Comparison of ENCODE assay signal across 21 cellular contexts in genomic region chr20:21767200-21767738, GRCh38.
A peak's percentile ranks its signal among the peaks of the same experiment; 100 is the strongest.
DNase-seq lines count a peak whose midpoint lies in the region; ATAC-seq, FAIRE-seq and TF ChIP-seq lines count a peak whose summit lies in the region.
"Had no signal": no experiment of that assay in that cellular context is flagged by ENCODE, and none has a peak within 500 bp of the region (broad histone marks: within the 10 kb centered on the region; RNA-seq: fewer than 3 reads in every experiment).

No MANE protein-coding gene starts in this region.

- H3K27me3 ChIP-seq in HepG2 (ENCODE audit: control insufficient read depth in 1 of 2, insufficient read depth in 2 of 2, low read length in 2 of 2) (peaks cover 5 to 57% of the 10 kb centered on the region in 2 experiments; a peak in 4 of 5 replicates), right lobe of liver (no peaks in the 10 kb centered on the region), endodermal cell (ENCODE audit: control insufficient read depth, insufficient read depth, low read length, poor library complexity, severe bottlenecking) (peaks cover 26% of the 10 kb centered on the region), neural cell (ENCODE audit: insufficient read depth, low read depth, low read length) (no peaks in the 10 kb centered on the region), prostate gland (replicated peaks; ENCODE audit: insufficient read depth) (no peaks in the 10 kb centered on the region)
- H3K27me3 ChIP-seq: BLaER1 had no signal

- H3K27ac ChIP-seq in HepG2 (ENCODE audit: extremely low read length, insufficient read depth, low read length) (no peak overlapping the region), right lobe of liver (no peak overlapping the region), endodermal cell (ENCODE audit: low read depth, low read length) (no peak overlapping the region), neural cell (ENCODE audit: low read length) (no peak overlapping the region), prostate gland (no peak overlapping the region)
- H3K27ac ChIP-seq: BLaER1, KMS-11 had no signal

- H3K79me2 ChIP-seq in HepG2 (ENCODE audit: insufficient read depth, low read length) (no peaks in the 10 kb centered on the region), neural cell (replicated peaks; ENCODE audit: insufficient read depth, low read length) (no peaks in the 10 kb centered on the region)

- peak overlapping the region; percentile 58 for H3K4me3 Mint-ChIP-seq in endodermal cell
- no peak overlapping the region for H3K4me3 Mint-ChIP-seq in activated naive CD4-positive, alpha-beta T cell treated with anti-CD3 and anti-CD28 coated beads, Interleukin-2, amount 10 ng/mL, durations not matched to agents 7 days and 5 days
- no peak overlapping the region for H3K4me3 Mint-ChIP-seq in activated T-cell treated with anti-CD3 and anti-CD28 coated beads, Interleukin-2, amount 50 U/mL, for 72 hours
- H3K4me3 Mint-ChIP-seq: CD8-positive, alpha-beta T cell had no signal

- no peak for TF ChIP-seq POLR2A in HepG2 (IDR thresholded peaks at IDR 0.05; ENCODE audit: insufficient read depth in 1 of 2, low read depth in 2 of 2, low read length in 2 of 2)
- TF ChIP-seq POLR2A in right lobe of liver (IDR thresholded peaks at IDR 0.05), result no peak
- no peak for TF ChIP-seq POLR2A in prostate gland (IDR thresholded peaks at IDR 0.05)

- WGBS in HepG2 (ENCODE audit: low lambda C conversion rate), result 42% methylated on average over 10 of the region's 10 CpGs
- 69% methylated on average over 6 of the region's 10 CpGs for WGBS in right lobe of liver (ENCODE audit: insufficient coverage, low coverage, low lambda C conversion rate, missing lambda C conversion rate)
- WGBS in endodermal cell (ENCODE audit: insufficient coverage in 1 of 2, insufficient read length in 1 of 2), 2 experiments, result 86 to 89% methylated on average over 9 to 10 of the region's 10 CpGs
- 76% methylated on average over 10 of the region's 10 CpGs for WGBS in prostate gland

- no TSS peak for BruUV-seq in HepG2 (replicated peaks; lab: Mats Ljungman, UMichigan)

- no peak overlapping the region for H2AFZ ChIP-seq in HepG2 (ENCODE audit: low read length)
- no peak overlapping the region for H2AFZ ChIP-seq in neural cell (ENCODE audit: low read depth, low read length)

- H3K27me3 Mint-ChIP-seq in endodermal cell (ENCODE audit: insufficient read depth), result peaks cover 48% of the 10 kb centered on the region
- H3K27me3 Mint-ChIP-seq in activated naive CD4-positive, alpha-beta T cell treated with anti-CD3 and anti-CD28 coated beads, Interleukin-2, amount 10 ng/mL, durations not matched to agents 7 days and 5 days, result no peaks in the 10 kb centered on the region
- H3K27me3 Mint-ChIP-seq in activated T-cell treated with anti-CD3 and anti-CD28 coated beads, Interleukin-2, amount 50 U/mL, for 72 hours (ENCODE audit: low read depth), result no peaks in the 10 kb centered on the region

- CTCF ChIA-PET in HepG2 (lab: Yijun Ruan, JAX; ENCODE audit: low intra/inter-chr PET ratio, low total read pairs), result interaction anchor here (0.8 kb wide), 1 partner anchor 48 kb away, joined by 3 read pairs; no protein-coding TSS in a partner anchor
- CTCF ChIA-PET in activated naive CD4-positive, alpha-beta T cell treated with anti-CD3 and anti-CD28 coated beads, Interleukin-2, amount 10 ng/mL, durations not matched to agents 7 days and 5 days (lab: Charles Lee), result no interaction called here

- no peaks in the 10 kb centered on the region for H3F3A ChIP-seq in neural cell (ENCODE audit: insufficient read depth, low read length, poor library complexity, severe bottlenecking)

- H3K4me1 Mint-ChIP-seq in endodermal cell, result peaks cover 4% of the 10 kb centered on the region
- H3K4me1 Mint-ChIP-seq in activated naive CD4-positive, alpha-beta T cell treated with anti-CD3 and anti-CD28 coated beads, Interleukin-2, amount 10 ng/mL, durations not matched to agents 7 days and 5 days, result no peaks in the 10 kb centered on the region
- H3K4me1 Mint-ChIP-seq in activated T-cell treated with anti-CD3 and anti-CD28 coated beads, Interleukin-2, amount 50 U/mL, for 72 hours (ENCODE audit: low read depth), result no peaks in the 10 kb centered on the region

- H4K20me1 ChIP-seq in HepG2 (ENCODE audit: insufficient read depth, low read length) (no peaks in the 10 kb centered on the region), neural cell (ENCODE audit: insufficient read depth) (no peaks in the 10 kb centered on the region)
- H4K20me1 ChIP-seq: BLaER1 had no signal

- no peak for DNase-seq in HepG2 (ENCODE audit: low spot score)
- DNase-seq in right lobe of liver, result no peak
- DNase-seq in endodermal cell, result no peak
- no peak for DNase-seq in prostate gland (ENCODE audit: low spot score)
- DNase-seq in activated naive CD4-positive, alpha-beta T cell treated with anti-CD3 and anti-CD28 coated beads, Interleukin-2, amount 10 ng/mL, durations not matched to agents 7 days and 5 days, result no peak
- no peak for DNase-seq in NCI-H2107 treated with DMSO at 0.1 percent for 48 hours (lab: John Stamatoyannopoulos, UW; ENCODE audit: unreplicated experiment)
- DNase-seq in activated T-cell treated with anti-CD3 and anti-CD28 coated beads, Interleukin-2, amount 50 U/mL, for 72 hours, result no peak
- DNase-seq: CD8-positive, alpha-beta T cell; DMS79; HCEC 1CT; NCI-H1048; NCI-H1436 treated with DMSO at 0.1 percent for 48 hours; NCI-H2029 treated with DMSO at 0.1 percent for 48 hours; NCI-H2227 treated with DMSO at 0.1 percent for 48 hours; NCI-H524 treated with DMSO at 0.1 percent for 48 hours; Right ventricle myocardium superior had no signal

- intact Hi-C loops in HepG2 (cut with micrococcal nuclease; ENCODE audit: unreplicated experiment) (loop anchor here (1.0 kb wide), 1 partner anchor 48 kb away; no protein-coding TSS in a partner anchor), right lobe of liver (cut with DNase I) (no loop called here), prostate gland (cut with DNase I) (no loop called here)

- no peaks in the 10 kb centered on the region for H3K36me3 Mint-ChIP-seq in endodermal cell (ENCODE audit: low read depth)
- H3K36me3 Mint-ChIP-seq in activated naive CD4-positive, alpha-beta T cell treated with anti-CD3 and anti-CD28 coated beads, Interleukin-2, amount 10 ng/mL, durations not matched to agents 7 days and 5 days, result no peaks in the 10 kb centered on the region
- no peaks in the 10 kb centered on the region for H3K36me3 Mint-ChIP-seq in activated T-cell treated with anti-CD3 and anti-CD28 coated beads, Interleukin-2, amount 50 U/mL, for 72 hours (ENCODE audit: insufficient read depth in 2 of 2)
- H3K36me3 Mint-ChIP-seq: CD8-positive, alpha-beta T cell had no signal

- in situ Hi-C loops in HepG2 (cut with HindIII; ENCODE audit: extremely low pct_ligation_motif_present, low pct_unique_long_range_greater_than_20kb), result no loop called here

- no peak for TF ChIP-seq RAD21 in HepG2 (CRISPR knock-in tag; IDR thresholded peaks at IDR 0.05)
- no peak for TF ChIP-seq RAD21 in neural cell (conservative IDR thresholded peaks at IDR 0.05)

- H3K4me2 ChIP-seq in HepG2 (ENCODE audit: low read depth, low read length) (peak overlapping the region; percentile 61; the same call in 1 of the 2 replicates), neural cell (ENCODE audit: low read length) (no peak overlapping the region)
- H3K4me2 ChIP-seq: BLaER1, KMS-11 had no signal

- TF ChIP-seq CTCF in HepG2 (CRISPR knock-in tag; IDR thresholded peaks at IDR 0.05) (no peak), right lobe of liver (IDR thresholded peaks at IDR 0.05) (no peak), endodermal cell (conservative IDR thresholded peaks at IDR 0.05) (no peak), neural cell (IDR thresholded peaks at IDR 0.05; ENCODE audit: poor library complexity, severe bottlenecking) (no peak), prostate gland (IDR thresholded peaks at IDR 0.05) (no peak)

- no peaks in the 10 kb centered on the region for H3K9me3 Mint-ChIP-seq in endodermal cell
- no peaks in the 10 kb centered on the region for H3K9me3 Mint-ChIP-seq in activated naive CD4-positive, alpha-beta T cell treated with anti-CD3 and anti-CD28 coated beads, Interleukin-2, amount 10 ng/mL, durations not matched to agents 7 days and 5 days
- peaks cover 0 to 2% of the 10 kb centered on the region in 2 donors for H3K9me3 Mint-ChIP-seq in activated T-cell treated with anti-CD3 and anti-CD28 coated beads, Interleukin-2, amount 50 U/mL, for 72 hours
- H3K9me3 Mint-ChIP-seq: CD8-positive, alpha-beta T cell had no signal

- H3K4me1 ChIP-seq in HepG2 (ENCODE audit: insufficient read depth, low read length) (peaks cover 11% of the 10 kb centered on the region), right lobe of liver (no peaks in the 10 kb centered on the region), endodermal cell (ENCODE audit: control insufficient read depth, insufficient read depth, low read length) (no peaks in the 10 kb centered on the region), prostate gland (replicated peaks) (no peaks in the 10 kb centered on the region)
- H3K4me1 ChIP-seq: BLaER1 had no signal

- H3K9ac ChIP-seq in HepG2 (ENCODE audit: insufficient read depth, low read depth, low read length), result no peak overlapping the region
- H3K9ac ChIP-seq in endodermal cell (ENCODE audit: extremely low read depth, low read length, poor library complexity, severe bottlenecking), result no peak overlapping the region
- H3K9ac ChIP-seq in neural cell (ENCODE audit: low read length), result no peak overlapping the region
- H3K9ac ChIP-seq: BLaER1, KMS-11 had no signal

- H3K27ac Mint-ChIP-seq in endodermal cell, result peak overlapping the region; percentile 95
- H3K27ac Mint-ChIP-seq in activated naive CD4-positive, alpha-beta T cell treated with anti-CD3 and anti-CD28 coated beads, Interleukin-2, amount 10 ng/mL, durations not matched to agents 7 days and 5 days, result no peak overlapping the region
- H3K27ac Mint-ChIP-seq in activated T-cell treated with anti-CD3 and anti-CD28 coated beads, Interleukin-2, amount 50 U/mL, for 72 hours, result no peak overlapping the region
- H3K27ac Mint-ChIP-seq: CD8-positive, alpha-beta T cell had no signal

- H3K36me3 ChIP-seq in HepG2 (replicated peaks in 1 of 2; ENCODE audit: control insufficient read depth in 1 of 2, insufficient read depth in 2 of 2, low read length in 2 of 2) (no peaks in the 10 kb centered on the region), right lobe of liver (no peaks in the 10 kb centered on the region), endodermal cell (ENCODE audit: control insufficient read depth, insufficient read depth, low read length) (no peaks in the 10 kb centered on the region), neural cell (ENCODE audit: insufficient read depth, low read length) (no peaks in the 10 kb centered on the region), prostate gland (no peaks in the 10 kb centered on the region)
- H3K36me3 ChIP-seq: BLaER1 had no signal

- H3K9me3 ChIP-seq in HepG2 (ENCODE audit: low read length) (no peaks in the 10 kb centered on the region), right lobe of liver (no peaks in the 10 kb centered on the region), endodermal cell (ENCODE audit: control insufficient read depth, low read length) (no peaks in the 10 kb centered on the region), neural cell (ENCODE audit: low read length) (no peaks in the 10 kb centered on the region), prostate gland (no peaks in the 10 kb centered on the region)
- H3K9me3 ChIP-seq: BLaER1 had no signal

- no peak for TF ChIP-seq EP300 in HepG2 (IDR thresholded peaks at IDR 0.05; ENCODE audit: low read depth in 2 of 2, low read length in 2 of 2)
- no peak for TF ChIP-seq EP300 in HepG2 (CRISPR knock-in tag; IDR thresholded peaks at IDR 0.05; ENCODE audit: borderline replicate concordance)
- no peak for TF ChIP-seq EP300 in neural cell (conservative IDR thresholded peaks at IDR 0.05; ENCODE audit: poor library complexity, severe bottlenecking)

- POLR2A ChIA-PET in HepG2 (lab: Yijun Ruan, JAX), result no interaction called here

- no peaks in the 10 kb centered on the region for H3K9me2 ChIP-seq in neural cell (ENCODE audit: insufficient read depth, low read length)

- H3K4me3 ChIP-seq in HepG2 (replicated peaks in 1 of 3; ENCODE audit: insufficient read depth in 1 of 3, low read depth in 2 of 3, low read length in 3 of 3) (peak overlapping the region in 1 of 3 experiments; percentile 29; a peak in 1 of 6 replicates), right lobe of liver (no peak overlapping the region), endodermal cell (ENCODE audit: low read length) (peak overlapping the region; percentile 71), neural cell (ENCODE audit: low read length) (peak overlapping the region; percentile 40), prostate gland (no peak overlapping the region)
- H3K4me3 ChIP-seq: BLaER1 had no signal

- no peak for ATAC-seq in HepG2
- ATAC-seq in right lobe of liver, result no peak
- ATAC-seq in activated T-cell treated with anti-CD3 and anti-CD28 coated beads, Interleukin-2, amount 50 U/mL, for 72 hours (replicated peaks in 1 of 2), result no peak
- ATAC-seq: CD8-positive, alpha-beta T cell had no signal

- peak; percentile 26 for FAIRE-seq in HepG2 (lab: Jason Lieb, UNC)
- FAIRE-seq: D721Med, RCC 7860 had no signal

Comparison
In these comparisons a context has a peak if more than half of its experiments do, and no peak if none do; other contexts are left out.
1. H3K4me3 ChIP-seq: peak in endodermal cell (single experiment) and neural cell (single experiment); none in right lobe of liver (0 of 3) and prostate gland (0 of 2).